ENCODE assay signal across 7 cellular contexts in the genomic region with DNA sequence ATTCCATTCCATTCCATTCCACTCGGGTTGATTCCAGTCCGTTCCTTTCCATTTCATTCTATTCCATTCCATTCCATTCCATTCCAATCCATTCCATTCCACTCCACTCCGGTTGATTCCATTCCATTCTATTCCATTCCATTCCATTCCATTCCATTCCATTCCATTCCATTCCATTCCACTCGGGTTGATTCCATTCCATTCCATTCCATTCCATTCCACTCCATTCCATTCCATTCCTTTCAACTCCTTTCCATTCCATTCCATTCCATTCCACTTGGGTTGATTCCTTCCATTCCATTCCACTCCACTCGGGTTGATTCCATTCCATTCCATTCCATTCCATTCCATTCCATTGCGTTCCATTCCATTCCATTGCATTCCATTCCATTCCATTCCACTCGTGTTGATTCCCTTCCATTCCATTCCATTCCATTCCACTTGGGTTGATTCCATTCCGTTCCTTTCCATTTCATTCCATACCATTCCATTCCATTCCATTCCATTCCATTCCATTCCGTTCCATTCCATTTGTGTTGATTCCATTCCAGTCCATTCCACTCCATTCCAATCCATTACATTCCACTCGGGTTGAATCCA.
DNase-seq lines count a peak whose midpoint lies in the region; ATAC-seq and TF ChIP-seq lines count a peak whose summit lies in the region.
"Not testable (repeated sequence)": the region's sequence is repeated elsewhere in the genome, so short reads cannot be mapped to it uniquely, and the experiment has no call there.

No MANE protein-coding gene starts in this region.

- H3K4me3 Mint-ChIP-seq in endodermal cell, naive B cell: not testable (repeated sequence)

- BruUV-seq in Panc1 (replicated peaks; lab: Mats Ljungman, UMichigan): not testable (repeated sequence)

- not testable (repeated sequence) for H3K36me3 ChIP-seq in Panc1 (ENCODE audit: control insufficient read depth, insufficient read depth, low read length); endodermal cell (ENCODE audit: control insufficient read depth, insufficient read depth, low read length)

- not testable (repeated sequence) for H3K9me3 ChIP-seq in Panc1 (ENCODE audit: control insufficient read depth, insufficient read depth, low read depth, low read length)
- H3K9me3 ChIP-seq in endodermal cell (ENCODE audit: control insufficient read depth, low read length): peaks cover 84% of the 10 kb centered on the region

- not testable (repeated sequence) for H3K4me1 ChIP-seq in Panc1 (ENCODE audit: control insufficient read depth, insufficient read depth, low read length); endodermal cell (ENCODE audit: control insufficient read depth, insufficient read depth, low read length)

- H3K27ac ChIP-seq in Panc1 (ENCODE audit: low read length); endodermal cell (ENCODE audit: low read depth, low read length): not testable (repeated sequence)

- 49 to 51% methylated on average over 7 to 10 of the region's 10 CpGs for WGBS in endodermal cell (ENCODE audit: insufficient coverage in 1 of 2, insufficient read length in 1 of 2), 2 experiments

- CTCF ChIA-PET in Panc1 (lab: Charles Lee): not testable (repeated sequence)

- peaks cover 15% of the 10 kb centered on the region for H3K27me3 Mint-ChIP-seq in endodermal cell (ENCODE audit: insufficient read depth)
- H3K27me3 Mint-ChIP-seq in naive B cell: not testable (repeated sequence)

- not testable (repeated sequence) for H3K27me3 ChIP-seq in Panc1 (ENCODE audit: control insufficient read depth, insufficient read depth, low read length); endodermal cell (ENCODE audit: control insufficient read depth, insufficient read depth, low read length, poor library complexity, severe bottlenecking)

- H3K9me3 Mint-ChIP-seq in endodermal cell: peaks cover 94% of the 10 kb centered on the region
- H3K9me3 Mint-ChIP-seq in naive B cell: peaks cover 62 to 93% (median 81%) of the 10 kb centered on the region in 7 donors

- H3K4me3 ChIP-seq in Panc1 (ENCODE audit: low read depth in 2 of 2, low read length in 2 of 2): not testable (repeated sequence)
- peak overlapping the region; percentile 58 for H3K4me3 ChIP-seq in endodermal cell (ENCODE audit: low read length)

- DNase-seq in Panc1 (ENCODE audit: low read depth, low spot score); endodermal cell; naive B cell: not testable (repeated sequence)

- intact Hi-C loops in Panc1 (cut with micrococcal nuclease; ENCODE audit: unreplicated experiment): not testable (repeated sequence)

- in situ Hi-C loops in Panc1 (cut with HindIII; ENCODE audit: low pct_unique_long_range_greater_than_20kb, low sequenced_read_pairs): not testable (repeated sequence)

- not testable (repeated sequence) for H3K9ac ChIP-seq in endodermal cell (ENCODE audit: extremely low read depth, low read length, poor library complexity, severe bottlenecking)

- H3K4me1 Mint-ChIP-seq in endodermal cell: not testable (repeated sequence)
- H3K4me1 Mint-ChIP-seq in naive B cell: peaks cover 7 to 36% (median 16%) of the 10 kb centered on the region in 3 donors

- H3K27ac Mint-ChIP-seq in endodermal cell: not testable (repeated sequence)
- peak overlapping the region in 1 of 6 donors; percentile 0 for H3K27ac Mint-ChIP-seq in naive B cell

- ATAC-seq in GM18867 (IDR thresholded peaks at IDR 0.05; ENCODE audit: unreplicated experiment) (peak; percentile 41), GM21390 (IDR thresholded peaks at IDR 0.05; ENCODE audit: unreplicated experiment) (peak; percentile 35), HG02678 (IDR thresholded peaks at IDR 0.05; ENCODE audit: unreplicated experiment) (peak; percentile 33), HG03135 (IDR thresholded peaks at IDR 0.05; ENCODE audit: unreplicated experiment) (peak; percentile 36), Panc1 (peak; percentile 56; the same call in 1 of the 2 replicates), naive B cell (ENCODE audit: low read depth in 2 of 2) (peak; percentile 18 to 22)

- not testable (repeated sequence) for TF ChIP-seq CTCF in Panc1 (IDR thresholded peaks at IDR 0.05); endodermal cell (conservative IDR thresholded peaks at IDR 0.05)

- POLR2A ChIA-PET in Panc1 (lab: Charles Lee): not testable (repeated sequence)

- H3K36me3 Mint-ChIP-seq in endodermal cell (ENCODE audit: low read depth) (peaks cover 50% of the 10 kb centered on the region), naive B cell (peaks cover 46 to 83% of the 10 kb centered on the region in 2 donors)
